Comparison of ENCODE assay signal across 28 cellular contexts in genomic region chr1:245436407-245436806, GRCh38.
"Had no signal": no experiment of that assay in that cellular context is flagged by ENCODE, and none has a peak within 500 bp of the region (broad histone marks: within the 10 kb centered on the region; RNA-seq: fewer than 3 reads in every experiment).

No MANE protein-coding gene starts in this region.

- H3K9me3 Mint-ChIP-seq: stimulated activated naive CD8-positive, alpha-beta T cell treated with anti-CD3 and anti-CD28 coated beads, Interleukin-15, Interleukin-2, amounts not matched to agents 100 ng/mL and 50 ng/mL, for 24 hours; type B pancreatic cell had no signal

- ATAC-seq: stimulated activated effector memory CD8-positive, alpha-beta T cell treated with anti-CD3 and anti-CD28 coated beads, Interleukin-12 subunit alpha, Interleukin-12 subunit beta, amount 100 ng/mL, for 72 hours; stimulated activated memory B cell treated with anti-CD40 and anti-IgM and Interleukin-4, amounts not matched to agents 10 μg/mL and 1 μg/mL and 100 μg/mL, for 72 hours; stimulated activated naive B cell treated with anti-CD40 and anti-IgM and Interleukin-4, amounts not matched to agents 10 μg/mL and 1 μg/mL and 100 μg/mL, for 72 hours; stimulated activated naive CD8-positive, alpha-beta T cell treated with anti-CD3 and anti-CD28 coated beads, Interleukin-15, Interleukin-2, amounts not matched to agents 100 U/mL and 50 U/mL, for 24 hours; upper lobe of right lung had no signal

- H3K4me1 ChIP-seq: stomach, suprapubic skin, testis, thyroid gland, tibial artery, upper lobe of left lung, upper lobe of right lung, uterus had no signal

- H3K4me3 ChIP-seq: stomach, suprapubic skin, testis, thoracic aorta, thyroid gland, tibial artery, tibial nerve, transverse colon, upper lobe of left lung, upper lobe of right lung, uterus, vagina had no signal

- H3K27ac ChIP-seq: stomach, suprapubic skin, testis, thoracic aorta, thyroid gland, tibial artery, tibial nerve, transverse colon, upper lobe of left lung, upper lobe of right lung, uterus, vagina had no signal

- H3K4me1 Mint-ChIP-seq: stimulated activated effector memory CD8-positive, alpha-beta T cell treated with anti-CD3 and anti-CD28 coated beads, Interleukin-12 subunit alpha, Interleukin-12 subunit beta, amount 100 ng/mL, for 72 hours; stimulated activated memory B cell treated with anti-CD40 and anti-IgM and Interleukin-4, amounts not matched to agents 10 μg/mL and 1 μg/mL and 100 μg/mL, for 72 hours; stimulated activated naive B cell treated with anti-CD40 and anti-IgM and Interleukin-4, amounts not matched to agents 10 μg/mL and 1 μg/mL and 100 μg/mL, for 72 hours had no signal

- DNase-seq: stimulated activated CD4-positive, alpha-beta T cell treated with anti-CD3 and anti-CD28 coated beads, Interleukin-2, amount 100 ng/mL, for 48 hours; stimulated activated CD4-positive, alpha-beta T cell treated with anti-CD3 and anti-CD28 coated beads, Interleukin-4, amount 100 ng/mL, for 1 hour; stimulated activated CD4-positive, alpha-beta T cell treated with anti-CD3 and anti-CD28 coated beads, Interleukin-4, amount 100 ng/mL, for 24 hours; stimulated activated CD4-positive, alpha-beta T cell treated with anti-CD3 and anti-CD28 coated beads, Interleukin-4, amount 100 ng/mL, for 4 hours; stimulated activated CD8-positive, alpha-beta memory T cell treated with anti-CD3 and anti-CD28 coated beads, Interleukin-4, amount 100 ng/mL, for 48 hours; stimulated activated naive B cell treated with anti-CD40 and anti-IgM and Interleukin-4, amounts not matched to agents 10 μg/mL and 1 μg/mL and 100 μg/mL, for 72 hours; stimulated activated naive CD4-positive, alpha-beta T cell; stimulated activated naive CD4-positive, alpha-beta T cell treated with Interleukin-2 at 50 U/mL for 16 hours; stimulated activated naive CD8-positive, alpha-beta T cell treated with anti-CD3 and anti-CD28 coated beads, Interleukin-15, Interleukin-2, amounts not matched to agents 100 U/mL and 50 U/mL, for 24 hours; stomach; substantia nigra; testis; thyroid gland; tibial artery; transverse colon; trophoblast cell; upper lobe of left lung; upper lobe of right lung; uterus had no signal

- H3K4me3 Mint-ChIP-seq: stimulated activated effector memory CD8-positive, alpha-beta T cell treated with anti-CD3 and anti-CD28 coated beads, Interleukin-12 subunit alpha, Interleukin-12 subunit beta, amount 100 ng/mL, for 72 hours; stimulated activated memory B cell treated with anti-CD40 and anti-IgM and Interleukin-4, amounts not matched to agents 10 μg/mL and 1 μg/mL and 100 μg/mL, for 72 hours; stimulated activated naive B cell treated with anti-CD40 and anti-IgM and Interleukin-4, amounts not matched to agents 10 μg/mL and 1 μg/mL and 100 μg/mL, for 72 hours; stimulated activated naive CD8-positive, alpha-beta T cell treated with anti-CD3 and anti-CD28 coated beads, Interleukin-15, Interleukin-2, amounts not matched to agents 100 ng/mL and 50 ng/mL, for 24 hours; type B pancreatic cell had no signal

- H3K27ac Mint-ChIP-seq: stimulated activated effector memory CD8-positive, alpha-beta T cell treated with anti-CD3 and anti-CD28 coated beads, Interleukin-12 subunit alpha, Interleukin-12 subunit beta, amount 100 ng/mL, for 72 hours; stimulated activated memory B cell treated with anti-CD40 and anti-IgM and Interleukin-4, amounts not matched to agents 10 μg/mL and 1 μg/mL and 100 μg/mL, for 72 hours; stimulated activated naive B cell treated with anti-CD40 and anti-IgM and Interleukin-4, amounts not matched to agents 10 μg/mL and 1 μg/mL and 100 μg/mL, for 72 hours; stimulated activated naive CD8-positive, alpha-beta T cell treated with anti-CD3 and anti-CD28 coated beads, Interleukin-15, Interleukin-2, amounts not matched to agents 100 ng/mL and 50 ng/mL, for 24 hours; type B pancreatic cell had no signal

- H3K27me3 ChIP-seq: stomach, testis, thyroid gland, tibial nerve, upper lobe of left lung, upper lobe of right lung, uterus, vagina had no signal

- H3K9me3 ChIP-seq: stomach, suprapubic skin, testis, thoracic aorta, thyroid gland, tibial artery, transverse colon, upper lobe of left lung, upper lobe of right lung, uterus, vagina had no signal

- H3K36me3 ChIP-seq: stomach, suprapubic skin, thoracic aorta, thyroid gland, tibial artery, tibial nerve, transverse colon, upper lobe of left lung, upper lobe of right lung, uterus, vagina had no signal

- FAIRE-seq: urothelium cell line had no signal
